9 cellular contexts compared by ENCODE assay signal in genomic region chr3:150603888-150604319, GRCh38. TPM values are rescaled to one million over a fixed set of nuclear protein-coding genes. Genes with fewer than 3 reads are reported as not detected.
DNase-seq lines count a peak whose midpoint lies in the region; ATAC-seq, FAIRE-seq and TF ChIP-seq lines count a peak whose summit lies in the region.
"Had no signal": no experiment of that assay in that cellular context is flagged by ENCODE, and none has a peak within 500 bp of the region (broad histone marks: within the 10 kb centered on the region; RNA-seq: fewer than 3 reads in every experiment).

No MANE protein-coding gene starts in this region.

- H3K27me3 ChIP-seq in lung (ENCODE audit: control insufficient read depth, insufficient read depth) = no peaks in the 10 kb centered on the region
- no peaks in the 10 kb centered on the region for H3K27me3 ChIP-seq in transverse colon

- no peak for DNase-seq in GM18507 (ENCODE audit: extremely low spot score, insufficient read length, low read depth)
- no peak for DNase-seq in NB4 (ENCODE audit: low read depth)
- peak; percentile 23 to 60 for DNase-seq in T47D (ENCODE audit: low read depth in 1 of 2, low spot score in 1 of 2)
- DNase-seq in lung (ENCODE audit: low spot score) = no peak
- no peak for DNase-seq in transverse colon
- no peak for DNase-seq in activated gamma-delta T cell (lab: John Stamatoyannopoulos, UW)
- DNase-seq in NCI-H774 (lab: John Stamatoyannopoulos, UW) = no peak

- TF ChIP-seq EP300 in transverse colon (IDR thresholded peaks at IDR 0.05; ENCODE audit: low read depth) = no peak

- TF ChIP-seq POLR2A in NB4 (IDR thresholded peaks at IDR 0.05; ENCODE audit: extremely low read depth, insufficient read length) (no peak), transverse colon (IDR thresholded peaks at IDR 0.05) (no peak)

- H3K4me1 ChIP-seq in lung (ENCODE audit: control insufficient read depth in 2 of 2, insufficient read depth in 2 of 2, low read length in 2 of 2) (peaks cover 7 to 8% of the 10 kb centered on the region in 2 donors), transverse colon (peaks cover 17 to 52% (median 34%) of the 10 kb centered on the region in 4 donors)

- no peaks in the 10 kb centered on the region for H3K9me3 ChIP-seq in lung (ENCODE audit: control insufficient read depth in 2 of 2, insufficient read depth in 1 of 2, low read length in 1 of 2)
- H3K9me3 ChIP-seq in transverse colon = no peaks in the 10 kb centered on the region

- TF ChIP-seq CTCF in NB4 (IDR thresholded peaks at IDR 0.05; ENCODE audit: low read depth, low read length) (no peak), lung (IDR thresholded peaks at IDR 0.05; ENCODE audit: control extremely low read depth, extremely low read depth) (no peak), transverse colon (IDR thresholded peaks at IDR 0.05) (no peak)

- H3K4me3 ChIP-seq in NB4 (ENCODE audit: low read depth, low read length) (peak overlapping the region; percentile 85), lung (peak overlapping the region; percentile 64), transverse colon (peak overlapping the region; percentile 63 to 76 (median 68))

- peak; percentile 58 for FAIRE-seq in GM18507 (lab: Jason Lieb, UNC)
- FAIRE-seq: TTC549 had no signal

- WGBS in lung, 2 donors = 1% methylated on average over 16 of the region's 16 CpGs
- WGBS in transverse colon (ENCODE audit: low coverage in 1 of 2), 2 donors = 0 to 1% methylated on average over 6 to 16 of the region's 16 CpGs

- H3K27ac ChIP-seq in lung (ENCODE audit: low read depth in 1 of 2, low read length in 1 of 2) (peak overlapping the region; percentile 96 to 97), transverse colon (peak overlapping the region; percentile 96 to 98 (median 97))

- in situ Hi-C loops in T47D (cut with HindIII; ENCODE audit: low pct_unique_long_range_greater_than_20kb, low sequenced_read_pairs) (no loop called here), transverse colon (cut with MboI; ENCODE audit: low pct_ligation_motif_present in 1 of 4, low pct_unique_long_range_greater_than_20kb in 1 of 4, low sequenced_read_pairs in 3 of 4) (loop anchor here in 1 of 4 donors (10.0 kb wide), 1 partner anchor 161 kb away; the partner anchor contains the start of gene SIAH2)

- H3K36me3 ChIP-seq in lung (ENCODE audit: control insufficient read depth in 2 of 2, insufficient read depth in 2 of 2, low read length in 2 of 2) = no peaks in the 10 kb centered on the region
- no peaks in the 10 kb centered on the region for H3K36me3 ChIP-seq in transverse colon

- intact Hi-C loops in transverse colon (cut with DNase I; ENCODE audit: low total_unique reads) = no loop called here

- ATAC-seq in lung (ENCODE audit: insufficient read depth, low FRiP score) = no peak
- ATAC-seq in GM21717 (IDR thresholded peaks at IDR 0.05; ENCODE audit: unreplicated experiment) = no peak

RNA-seq across cellular contexts. Expression of gene SELENOT, which starts 0.8 kb away (rescaled TPM):
- total RNA-seq in lung (100 to 1,000 TPM; 105 to 112 TPM), transverse colon (100 to 1,000 TPM in 2 of 4 donors, 10 to 100 TPM in 2; 36.3 to 149 (median 95.1) TPM)
- polyA plus RNA-seq in lung = 100 to 1,000 TPM in 1 of 2 donors, 10 to 100 TPM in 1; 27.4 to 194 TPM

RNA-seq across cellular contexts. Expression of gene EIF2A, which starts 57.3 kb away (rescaled TPM):
- 100 to 1,000 TPM in 1 of 2 donors, 10 to 100 TPM in 1; 71.6 to 127 TPM for total RNA-seq in lung
- 10 to 100 TPM; 59.5 to 67.5 TPM for polyA plus RNA-seq in lung
- total RNA-seq in transverse colon = 100 to 1,000 TPM in 1 of 4 donors, 10 to 100 TPM in 3; 20.9 to 132 (median 72.2) TPM

RNA-seq across cellular contexts. Expression of gene SERP1, which starts 57.6 kb away (rescaled TPM):
- total RNA-seq in lung = 100 to 1,000 TPM; 147 to 162 TPM
- polyA plus RNA-seq in lung = 100 to 1,000 TPM in 1 of 2 donors, 10 to 100 TPM in 1; 84.7 to 310 TPM
- total RNA-seq in transverse colon = 100 to 1,000 TPM in 3 of 4 donors, 10 to 100 TPM in 1; 96.9 to 341 (median 275) TPM

Comparison
In these comparisons a context has a peak if more than half of its experiments do, and no peak if none do; other contexts are left out.
1. DNase-seq: peak in T47D (2 of 2); none in GM18507 (single experiment), NB4 (single experiment), lung (single experiment), transverse colon (single experiment), activated gamma-delta T cell (single experiment) and NCI-H774 (single experiment).
2. Peak in every context shown above with its lines, with median percentiles within 50 percentile points of each other: H3K4me3 ChIP-seq.